Comparison of ENCODE assay signal across 14 cellular contexts in the genomic region with DNA sequence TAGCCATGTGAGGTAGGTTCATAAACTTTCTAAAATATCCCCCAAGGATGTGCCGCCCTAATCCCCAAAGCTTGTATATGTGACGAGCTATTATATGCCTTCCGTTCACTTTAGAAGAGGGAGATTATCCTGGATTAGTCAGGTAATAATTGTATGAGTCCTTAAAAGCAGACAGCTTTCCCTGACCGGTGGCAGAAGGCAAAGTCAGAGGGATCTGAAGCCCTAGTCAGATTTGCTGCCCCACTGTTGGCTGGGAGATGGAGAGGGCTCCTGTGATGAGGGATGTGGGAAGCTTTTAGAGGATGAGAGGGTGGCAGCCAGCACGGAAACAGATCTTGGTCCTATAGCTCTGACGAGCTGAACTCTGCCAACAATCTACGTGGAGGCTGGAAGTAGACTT.
"Had no signal": no experiment of that assay in that cellular context is flagged by ENCODE, and none has a peak within 500 bp of the region (broad histone marks: within the 10 kb centered on the region; RNA-seq: fewer than 3 reads in every experiment).

No MANE protein-coding gene starts in this region.

- DNase-seq: activated T-cell treated with anti-CD3 and anti-CD28 coated beads for 4 hours; effector memory CD8-positive, alpha-beta T cell; foreskin keratinocyte; right lobe of liver; stimulated activated CD4-positive, alpha-beta T cell treated with anti-CD3 and anti-CD28 coated beads, Interleukin-4, amount 100 ng/mL, for 1 hour; stimulated activated naive CD8-positive, alpha-beta T cell treated with anti-CD3 and anti-CD28 coated beads, Interleukin-15, amount 100 ng/mL, for 72 hours; T1000; upper lobe of right lung had no signal

- H3K27ac Mint-ChIP-seq: activated naive CD8-positive, alpha-beta T cell; activated T-helper 1 cell treated with anti-CD3 and anti-CD28 coated beads, Interleukin-12 subunit alpha, Interleukin-12 subunit beta, Interleukin-2, Interleukin-4 antibody, amounts not matched to agents 30 ng/mL and 10 ng/mL and 1 ng/mL, durations not matched to agents 14 hours and 24 hours and 36 hours; effector memory CD8-positive, alpha-beta T cell; stimulated activated naive CD8-positive, alpha-beta T cell treated with anti-CD3 and anti-CD28 coated beads, Interleukin-15, amount 100 ng/mL, for 72 hours had no signal

- H3K27me3 ChIP-seq: foreskin keratinocyte, right lobe of liver, upper lobe of right lung had no signal

- H3K36me3 ChIP-seq: right lobe of liver had no signal

- H3K9me3 Mint-ChIP-seq: activated T-helper 1 cell treated with anti-CD3 and anti-CD28 coated beads, Interleukin-12 subunit alpha, Interleukin-12 subunit beta, Interleukin-2, Interleukin-4 antibody, amounts not matched to agents 30 ng/mL and 10 ng/mL and 1 ng/mL, durations not matched to agents 14 hours and 24 hours and 36 hours; effector memory CD8-positive, alpha-beta T cell; stimulated activated naive CD8-positive, alpha-beta T cell treated with anti-CD3 and anti-CD28 coated beads, Interleukin-15, amount 100 ng/mL, for 72 hours had no signal

- H3K4me3 ChIP-seq: right lobe of liver, smooth muscle cell, thoracic aorta, upper lobe of right lung had no signal

- H3K4me1 ChIP-seq: right lobe of liver had no signal

- H3K36me3 Mint-ChIP-seq: activated naive CD8-positive, alpha-beta T cell had no signal

- H3K27ac ChIP-seq: foreskin keratinocyte, right lobe of liver, thoracic aorta, upper lobe of right lung had no signal

- H3K27me3 Mint-ChIP-seq: activated naive CD8-positive, alpha-beta T cell; stimulated activated naive CD8-positive, alpha-beta T cell treated with anti-CD3 and anti-CD28 coated beads, Interleukin-15, amount 100 ng/mL, for 72 hours had no signal

- ATAC-seq: effector memory CD8-positive, alpha-beta T cell; foreskin keratinocyte; left lobe of liver; right lobe of liver; SK-N-SH treated with all-trans-retinoic acid at 6 μM for 48 hours; stimulated activated naive CD8-positive, alpha-beta T cell treated with anti-CD3 and anti-CD28 coated beads, Interleukin-15, amount 100 ng/mL, for 72 hours; upper lobe of right lung had no signal

- H3K9me3 ChIP-seq: right lobe of liver, thoracic aorta, upper lobe of right lung had no signal

- H3K4me3 Mint-ChIP-seq: activated naive CD8-positive, alpha-beta T cell; activated T-helper 1 cell treated with anti-CD3 and anti-CD28 coated beads, Interleukin-12 subunit alpha, Interleukin-12 subunit beta, Interleukin-2, Interleukin-4 antibody, amounts not matched to agents 30 ng/mL and 10 ng/mL and 1 ng/mL, durations not matched to agents 14 hours and 24 hours and 36 hours; effector memory CD8-positive, alpha-beta T cell; stimulated activated naive CD8-positive, alpha-beta T cell treated with anti-CD3 and anti-CD28 coated beads, Interleukin-15, amount 100 ng/mL, for 72 hours had no signal
